19 cellular contexts compared by ENCODE assay signal in genomic region chr18:6921571-6921970, GRCh38.
DNase-seq lines count a peak whose midpoint lies in the region; ATAC-seq and TF ChIP-seq lines count a peak whose summit lies in the region.
"Had no signal": no experiment of that assay in that cellular context is flagged by ENCODE, and none has a peak within 500 bp of the region (broad histone marks: within the 10 kb centered on the region; RNA-seq: fewer than 3 reads in every experiment).

No MANE protein-coding gene starts in this region.

- no peak overlapping the region for H3K27ac ChIP-seq in endodermal cell (ENCODE audit: low read depth, low read length)
- H3K27ac ChIP-seq: 22Rv1, BLaER1 had no signal

- H3K27me3 ChIP-seq in Caco-2 (replicated peaks; ENCODE audit: control insufficient read depth, insufficient read depth, low read length) (no peaks in the 10 kb centered on the region), endodermal cell (ENCODE audit: control insufficient read depth, insufficient read depth, low read length, poor library complexity, severe bottlenecking) (no peaks in the 10 kb centered on the region)
- H3K27me3 ChIP-seq: BLaER1 had no signal

- no peak for ATAC-seq in T-cell (replicated peaks in 1 of 4)
- ATAC-seq: CD8-positive, alpha-beta T cell had no signal

- intact Hi-C loops in Caco-2 (cut with micrococcal nuclease; ENCODE audit: unreplicated experiment), result loop anchor here (5.0 kb wide), 2 partner anchors 61 to 276 kb away; no protein-coding TSS in a partner anchor

- no peaks in the 10 kb centered on the region for H3K9me3 ChIP-seq in Caco-2
- no peaks in the 10 kb centered on the region for H3K9me3 ChIP-seq in endodermal cell (ENCODE audit: control insufficient read depth, low read length)
- H3K9me3 ChIP-seq: BLaER1, HAP-1 had no signal

- H3K4me3 ChIP-seq in Caco-2 (ENCODE audit: low read depth, low read length) (no peak overlapping the region), endodermal cell (ENCODE audit: low read length) (no peak overlapping the region)
- H3K4me3 ChIP-seq: BLaER1, HAP-1 had no signal

- H3K4me3 Mint-ChIP-seq in Caco-2 (ENCODE audit: unreplicated experiment) (no peak overlapping the region), endodermal cell (no peak overlapping the region), T-cell (no peak overlapping the region)
- H3K4me3 Mint-ChIP-seq: B cell; CD4-positive, CD25-positive, alpha-beta regulatory T cell; CD8-positive, alpha-beta T cell; HFFc6 had no signal

- H3K9ac ChIP-seq in endodermal cell (ENCODE audit: extremely low read depth, low read length, poor library complexity, severe bottlenecking), result no peak overlapping the region
- H3K9ac ChIP-seq: BLaER1 had no signal

- H3K4me1 Mint-ChIP-seq in Caco-2 (ENCODE audit: low read depth, unreplicated experiment) (peaks cover 21% of the 10 kb centered on the region), endodermal cell (peaks cover 15% of the 10 kb centered on the region), T-cell (no peaks in the 10 kb centered on the region)
- H3K4me1 Mint-ChIP-seq: B cell; CD4-positive, CD25-positive, alpha-beta regulatory T cell had no signal

- no peaks in the 10 kb centered on the region for H3K9me3 Mint-ChIP-seq in Caco-2 (ENCODE audit: unreplicated experiment)
- peaks cover 2% of the 10 kb centered on the region for H3K9me3 Mint-ChIP-seq in endodermal cell
- H3K9me3 Mint-ChIP-seq in T-cell, result peaks cover 3 to 5% (median 4%) of the 10 kb centered on the region in 3 donors
- H3K9me3 Mint-ChIP-seq: CD8-positive, alpha-beta T cell had no signal

- CTCF ChIA-PET in Caco-2 (lab: Charles Lee) (interaction anchor here (0.5 to 3.0 kb wide), 3 partner anchors 98 to 256 kb away, joined by 4 to 45 read pairs (median 10); no protein-coding TSS in a partner anchor), T-cell (lab: Charles Lee) (no interaction called here)

- H3K4me1 ChIP-seq in Caco-2 (peaks cover 49% of the 10 kb centered on the region), endodermal cell (ENCODE audit: control insufficient read depth, insufficient read depth, low read length) (peaks cover 7% of the 10 kb centered on the region)
- H3K4me1 ChIP-seq: BLaER1, HAP-1 had no signal

- H3K27me3 Mint-ChIP-seq in Caco-2 (ENCODE audit: insufficient read depth, unreplicated experiment) (no peaks in the 10 kb centered on the region), endodermal cell (ENCODE audit: insufficient read depth) (no peaks in the 10 kb centered on the region), T-cell (no peaks in the 10 kb centered on the region)
- H3K27me3 Mint-ChIP-seq: B cell; CD4-positive, CD25-positive, alpha-beta regulatory T cell had no signal

- DNase-seq in Caco-2, result no peak
- peak; percentile 99 for DNase-seq in cerebellar cortex (ENCODE audit: low spot score)
- no peak for DNase-seq in endodermal cell
- peak; percentile 22 for DNase-seq in pons (ENCODE audit: low spot score)
- DNase-seq in NCI-H345 (lab: John Stamatoyannopoulos, UW), result no peak
- DNase-seq in globus pallidus (ENCODE audit: low spot score), result no peak
- DNase-seq in NCI-H2196 treated with DMSO at 0.1 percent for 48 hours (lab: John Stamatoyannopoulos, UW; ENCODE audit: unreplicated experiment), result no peak
- no peak for DNase-seq in T-cell
- DNase-seq: CD4-positive, CD25-positive, alpha-beta regulatory T cell; CD8-positive, alpha-beta T cell; DMS 273 treated with DMSO at 0.1 percent for 48 hours; DMS53; DMS79 treated with DMSO at 0.1 percent for 48 hours; GOT3; HFFc6 had no signal

- TF ChIP-seq CTCF in Caco-2 (IDR thresholded peaks at IDR 0.05; ENCODE audit: insufficient read depth in 1 of 2, low read depth in 1 of 2, low read length in 1 of 2, severe bottlenecking in 1 of 2, unreplicated experiment in 1 of 2), result no peak
- TF ChIP-seq CTCF in endodermal cell (conservative IDR thresholded peaks at IDR 0.05), result peak; percentile 41

- H3K36me3 Mint-ChIP-seq in Caco-2 (ENCODE audit: insufficient read depth, unreplicated experiment) (peaks cover 61% of the 10 kb centered on the region), endodermal cell (ENCODE audit: low read depth) (no peaks in the 10 kb centered on the region), T-cell (no peaks in the 10 kb centered on the region)
- H3K36me3 Mint-ChIP-seq: CD4-positive, CD25-positive, alpha-beta regulatory T cell; CD8-positive, alpha-beta T cell had no signal

- H3K27ac Mint-ChIP-seq in Caco-2 (ENCODE audit: unreplicated experiment), result peak overlapping the region; percentile 20
- H3K27ac Mint-ChIP-seq in endodermal cell, result no peak overlapping the region
- H3K27ac Mint-ChIP-seq in T-cell, result no peak overlapping the region
- H3K27ac Mint-ChIP-seq: B cell; CD4-positive, CD25-positive, alpha-beta regulatory T cell; CD8-positive, alpha-beta T cell; HFFc6 had no signal

- POLR2A ChIA-PET in Caco-2 (lab: Charles Lee), result no interaction called here
- POLR2A ChIA-PET in T-cell (lab: Charles Lee), result no interaction called here

- BruUV-seq in Caco-2 (replicated peaks; lab: Mats Ljungman, UMichigan), result no TSS peak

- H3K36me3 ChIP-seq in Caco-2 (ENCODE audit: control insufficient read depth, insufficient read depth, low read length), result no peaks in the 10 kb centered on the region
- no peaks in the 10 kb centered on the region for H3K36me3 ChIP-seq in endodermal cell (ENCODE audit: control insufficient read depth, insufficient read depth, low read length)
- H3K36me3 ChIP-seq: BLaER1, HAP-1 had no signal

Comparison
In these comparisons a context has a peak if more than half of its experiments do, and no peak if none do; other contexts are left out.
1. DNase-seq: peak in cerebellar cortex (single experiment) and pons (single experiment); none in Caco-2 (0 of 2), endodermal cell (single experiment), NCI-H345 (single experiment), globus pallidus (single experiment), NCI-H2196 treated with DMSO at 0.1 percent for 48 hours (single experiment) and T-cell (0 of 34).